Comparison of ENCODE assay signal across 8 cellular contexts in the genomic region with DNA sequence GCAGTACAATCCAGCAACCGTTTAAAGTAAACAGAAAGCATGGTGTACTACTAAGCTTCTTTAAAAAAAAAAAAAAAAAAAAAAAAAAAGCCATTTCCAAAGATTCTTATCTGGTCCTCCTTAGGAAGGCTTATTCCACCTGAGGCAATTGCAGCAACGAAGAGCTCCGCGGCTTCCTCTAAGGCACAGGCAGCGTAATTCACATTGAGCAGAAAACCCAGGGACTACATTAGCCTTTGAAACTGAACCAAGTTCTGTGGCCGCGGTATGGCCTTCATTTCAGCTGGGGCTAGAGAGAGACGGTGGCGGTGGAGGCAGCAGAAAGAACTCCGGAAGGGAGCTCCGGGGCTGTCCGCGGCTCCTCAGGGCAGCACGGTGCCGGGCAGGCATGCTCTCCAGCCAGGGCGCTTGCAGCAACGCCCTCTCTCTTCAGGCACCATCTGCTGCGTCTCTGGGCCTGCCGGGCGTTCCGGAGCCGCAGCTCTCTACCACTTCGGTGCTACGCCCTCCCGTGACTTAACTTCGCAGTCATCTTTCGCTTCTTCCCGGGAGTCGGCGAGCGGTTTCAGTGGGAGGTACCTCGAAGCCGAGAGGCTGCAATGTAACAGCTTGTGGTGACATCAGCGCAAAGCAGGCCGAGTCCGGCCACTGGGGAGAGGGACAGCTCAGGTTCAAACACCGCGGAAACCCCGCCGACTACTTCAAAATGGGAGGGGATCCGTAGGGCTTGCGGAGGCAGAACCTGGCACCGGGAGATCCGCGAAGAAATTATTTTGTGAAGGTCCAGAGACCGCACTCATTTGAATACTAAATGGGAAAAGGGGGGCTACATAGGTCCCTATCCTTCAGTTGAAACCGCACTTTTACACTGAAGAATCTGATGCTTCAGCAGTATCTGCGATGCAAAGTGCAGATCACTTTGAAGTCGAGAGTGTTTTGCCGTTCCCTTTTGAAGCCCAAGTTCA.
DNase-seq lines count a peak whose midpoint lies in the region; ATAC-seq and TF ChIP-seq lines count a peak whose summit lies in the region.

No MANE protein-coding gene starts in this region.

- H3K4me1 Mint-ChIP-seq in activated naive CD8-positive, alpha-beta T cell treated with anti-CD3 and anti-CD28 coated beads for 36 hours = no peaks in the 10 kb centered on the region

- TF ChIP-seq POLR2A in testis (IDR thresholded peaks at IDR 0.05) = peak; percentile 87

- H3K27me3 ChIP-seq in HAP-1 (ENCODE audit: low read depth) (no peaks in the 10 kb centered on the region), SJCRH30 (no peaks in the 10 kb centered on the region), testis (no peaks in the 10 kb centered on the region)

- 0 to 1% methylated on average over 37 to 50 of the region's 50 CpGs for WGBS in testis, 2 donors

- in situ Hi-C loops in HAP-1 (cut with MboI; ENCODE audit: low sequenced_read_pairs) = no loop called here

- H3K9me3 ChIP-seq in HAP-1 = no peaks in the 10 kb centered on the region
- H3K9me3 ChIP-seq in SJCRH30 (replicated peaks) = no peaks in the 10 kb centered on the region
- no peaks in the 10 kb centered on the region for H3K9me3 ChIP-seq in testis

- no peaks in the 10 kb centered on the region for H3K36me3 Mint-ChIP-seq in activated naive CD8-positive, alpha-beta T cell treated with anti-CD3 and anti-CD28 coated beads for 36 hours

- intact Hi-C loops in Right ventricle myocardium inferior (cut with DNase I) (loop anchor here (5.0 kb wide), 3 partner anchors 35 to 175 kb away; no protein-coding TSS in a partner anchor), testis (cut with DNase I; ENCODE audit: low total_unique reads) (loop anchor here (10.0 kb wide), 1 partner anchor 178 kb away; no protein-coding TSS in a partner anchor)

- H3K4me1 ChIP-seq in HAP-1 (peaks cover 50% of the 10 kb centered on the region), SJCRH30 (no peaks in the 10 kb centered on the region; the same call in 1 of the 2 replicates), testis (peaks cover 5% of the 10 kb centered on the region)

- ATAC-seq in Right ventricle myocardium inferior (peak; percentile 98), omental fat pad (ENCODE audit: low FRiP score) (peak; percentile 95)

- no peaks in the 10 kb centered on the region for H3K9me3 Mint-ChIP-seq in activated naive CD8-positive, alpha-beta T cell treated with anti-CD3 and anti-CD28 coated beads for 36 hours

- H3K36me3 ChIP-seq in HAP-1 (replicated peaks) = no peaks in the 10 kb centered on the region
- H3K36me3 ChIP-seq in SJCRH30 = no peaks in the 10 kb centered on the region
- H3K36me3 ChIP-seq in testis (ENCODE audit: low read depth, missing control alignments) = no peaks in the 10 kb centered on the region

- TF ChIP-seq CTCF in omental fat pad (IDR thresholded peaks at IDR 0.05) (no peak), testis (IDR thresholded peaks at IDR 0.05) (peak in 2 of 3 experiments; percentile 26 to 52)

- DNase-seq in GM04504 (ENCODE audit: low read depth) (peak; percentile 95), HAP-1 (ENCODE audit: low spot score in 2 of 2) (peak; percentile 93 to 95), M059J (ENCODE audit: low read depth) (peak; percentile 99), SJCRH30 (peak; percentile 95), Right ventricle myocardium inferior (ENCODE audit: missing footprints) (peak; percentile 94), omental fat pad (ENCODE audit: low spot score) (peak; percentile 69), testis (peak; percentile 98)
- peak; percentile 77 for DNase-seq in activated naive CD8-positive, alpha-beta T cell treated with anti-CD3 and anti-CD28 coated beads for 36 hours

- no peaks in the 10 kb centered on the region for H3K27me3 Mint-ChIP-seq in activated naive CD8-positive, alpha-beta T cell treated with anti-CD3 and anti-CD28 coated beads for 36 hours

- H3K4me3 Mint-ChIP-seq in activated naive CD8-positive, alpha-beta T cell treated with anti-CD3 and anti-CD28 coated beads for 36 hours = no peak overlapping the region

- no peak overlapping the region for H3K27ac Mint-ChIP-seq in activated naive CD8-positive, alpha-beta T cell treated with anti-CD3 and anti-CD28 coated beads for 36 hours

- H3K27ac ChIP-seq in SJCRH30 = peak overlapping the region; percentile 79
- peak overlapping the region; percentile 90 to 95 for H3K27ac ChIP-seq in testis

- H3K4me3 ChIP-seq in HAP-1 (peak overlapping the region; percentile 50), SJCRH30 (peak overlapping the region; percentile 58), testis (peak overlapping the region; percentile 59 to 70)

Comparison
In these comparisons a context has a peak if more than half of its experiments do, and no peak if none do; other contexts are left out.
1. Peak in every context shown above with its lines: DNase-seq, ATAC-seq, H3K4me3 ChIP-seq and H3K27ac ChIP-seq.
2. CTCF ChIP-seq: peak in testis (2 of 3); none in omental fat pad (0 of 3).